Comparison of ENCODE assay signal across 11 cellular contexts in genomic region chr16:71460246-71460645, GRCh38. TPM values are rescaled to one million over a fixed set of nuclear protein-coding genes. Genes with fewer than 3 reads are reported as not detected.
DNase-seq lines count a peak whose midpoint lies in the region; ATAC-seq and TF ChIP-seq lines count a peak whose summit lies in the region.
"Had no signal": no experiment of that assay in that cellular context is flagged by ENCODE, and none has a peak within 500 bp of the region (broad histone marks: within the 10 kb centered on the region; RNA-seq: fewer than 3 reads in every experiment).

No MANE protein-coding gene starts in this region.

- TF ChIP-seq POLR2A in heart left ventricle (IDR thresholded peaks at IDR 0.05): no peak

- no peaks in the 10 kb centered on the region for H3K36me3 ChIP-seq in OCI-LY7 (ENCODE audit: insufficient read depth, low read length)
- H3K36me3 ChIP-seq in heart left ventricle: peaks cover 0 to 15% (median 9%) of the 10 kb centered on the region in 9 donors
- peaks cover 0 to 24% (median 11%) of the 10 kb centered on the region in 9 donors for H3K36me3 ChIP-seq in heart right ventricle

- H3K4me3 ChIP-seq in OCI-LY7 (ENCODE audit: low read depth, low read length, poor library complexity, severe bottlenecking): peak overlapping the region; percentile 98
- no peak overlapping the region for H3K4me3 ChIP-seq in epithelial cell of esophagus (ENCODE audit: low read length)
- no peak overlapping the region for H3K4me3 ChIP-seq in heart left ventricle
- H3K4me3 ChIP-seq in heart right ventricle: no peak overlapping the region

- no TSS peak for BruUV-seq in OCI-LY7 (replicated peaks; lab: Mats Ljungman, UMichigan)

- H3K79me2 ChIP-seq in OCI-LY7 (ENCODE audit: insufficient read depth, low read depth, low read length): peaks cover 24% of the 10 kb centered on the region; the same call in 1 of the 2 replicates

- H3K27ac ChIP-seq in OCI-LY7 (ENCODE audit: low read depth, low read length, poor library complexity, severe bottlenecking) (no peak overlapping the region), heart left ventricle (no peak overlapping the region), heart right ventricle (no peak overlapping the region)

- CTCF ChIA-PET in OCI-LY7 (lab: Charles Lee; ENCODE audit: unreplicated experiment): no interaction called here

- H3K4me2 ChIP-seq in OCI-LY7 (ENCODE audit: low read length): peak overlapping the region; percentile 98

- peaks cover 16% of the 10 kb centered on the region for H3K4me1 ChIP-seq in OCI-LY7 (ENCODE audit: insufficient read depth, low read length, poor library complexity, severe bottlenecking)
- peaks cover 0 to 23% (median 12%) of the 10 kb centered on the region in 12 donors for H3K4me1 ChIP-seq in heart left ventricle
- peaks cover 0 to 28% (median 18%) of the 10 kb centered on the region in 9 donors for H3K4me1 ChIP-seq in heart right ventricle

- intact Hi-C loops in OCI-LY7 (cut with micrococcal nuclease; ENCODE audit: unreplicated experiment): no loop called here
- intact Hi-C loops in heart left ventricle (cut with DNase I): loop anchor here in 1 of 10 donors (2.0 kb wide), 1 partner anchor 25 kb away; no protein-coding TSS in a partner anchor
- intact Hi-C loops in heart right ventricle (cut with DNase I): no loop called here

- H3K27me3 ChIP-seq in heart left ventricle (no peaks in the 10 kb centered on the region), heart right ventricle (no peaks in the 10 kb centered on the region)

- no peak overlapping the region for H2AFZ ChIP-seq in OCI-LY7 (ENCODE audit: low read length)

- no peak for ATAC-seq in heart left ventricle
- ATAC-seq in heart right ventricle: no peak
- no peak for ATAC-seq in GM19023 (IDR thresholded peaks at IDR 0.05; ENCODE audit: unreplicated experiment)
- ATAC-seq: left cardiac atrium had no signal

- WGBS in heart left ventricle, 4 donors: 70 to 79% (median 75%) methylated on average over 4 of the region's 4 CpGs
- 69 to 75% methylated on average over 4 of the region's 4 CpGs for WGBS in heart right ventricle, 2 donors

- TF ChIP-seq CTCF in OCI-LY7 (conservative IDR thresholded peaks at IDR 0.05; ENCODE audit: low read length) (no peak), epithelial cell of esophagus (IDR thresholded peaks at IDR 0.05; ENCODE audit: insufficient read depth, low read depth, low read length, missing control alignments) (no peak), heart left ventricle (IDR thresholded peaks at IDR 0.05) (no peak), heart right ventricle (IDR thresholded peaks at IDR 0.05) (no peak)

- H3K9me2 ChIP-seq in OCI-LY7 (ENCODE audit: insufficient read depth, low read length): no peaks in the 10 kb centered on the region

- no peaks in the 10 kb centered on the region for H4K20me1 ChIP-seq in OCI-LY7 (ENCODE audit: insufficient read depth, low read length)

- H3K9me3 ChIP-seq in OCI-LY7 (ENCODE audit: low read length) (no peaks in the 10 kb centered on the region), heart left ventricle (no peaks in the 10 kb centered on the region), heart right ventricle (no peaks in the 10 kb centered on the region)

- DNase-seq in EH (ENCODE audit: low read depth) (peak; percentile 92), OCI-LY7 (ENCODE audit: low spot score) (no peak), epithelial cell of esophagus (ENCODE audit: low read depth) (peak; percentile 61), non-pigmented ciliary epithelial cell (ENCODE audit: low read depth) (peak; percentile 55), DMS53 (lab: John Stamatoyannopoulos, UW) (no peak), heart left ventricle (no peak), heart right ventricle (no peak)
- DNase-seq: left cardiac atrium, NCI-H187 treated with DMSO at 0.1 percent for 48 hours, SHP77 treated with DMSO at 0.1 percent for 48 hours had no signal

- POLR2A ChIA-PET in OCI-LY7 (lab: Charles Lee): interaction anchor here (0.9 kb wide), 1 partner anchor 27 kb away, joined by 4 read pairs; no protein-coding TSS in a partner anchor

RNA-seq across cellular contexts. Expression of gene ZNF23, which starts 1.8 kb away (rescaled TPM):
- 6.2 and 7.4 TPM in 2 replicates for total RNA-seq in OCI-LY7 (2014; rRNA removed; shearing (Covaris generic))
- total RNA-seq in OCI-LY7 (2022): 11.3 and 11.8 TPM in 2 replicates
- 1 to 10 TPM; 2.7 to 7.4 (median 5.3) TPM for total RNA-seq in heart left ventricle
- 1 to 10 TPM; 4.3 to 4.7 TPM for polyA plus RNA-seq in heart left ventricle
- total RNA-seq in heart right ventricle: 1 to 10 TPM; 4.7 to 6.9 (median 5.8) TPM
- 10 to 100 TPM in 1 of 2 donors, 1 to 10 TPM in 1; 3.7 to 12.4 TPM for polyA plus RNA-seq in heart right ventricle

RNA-seq across cellular contexts. Expression of gene TLE7, which starts 18.4 kb away (rescaled TPM):
- total RNA-seq in OCI-LY7 (2014; rRNA removed; shearing (Covaris generic)): not detected in 2 replicates
- total RNA-seq in OCI-LY7 (2022) (not detected in 2 replicates), heart left ventricle (not detected), heart right ventricle (not detected)
- polyA plus RNA-seq in heart left ventricle (not detected), heart right ventricle (not detected)
- total RNA-seq: left cardiac atrium had no signal

RNA-seq across cellular contexts. Expression of gene ZNF19, which starts 28.9 kb away (rescaled TPM):
- total RNA-seq in OCI-LY7 (2014; rRNA removed; shearing (Covaris generic)): 3.5 and 3.7 TPM in 2 replicates
- total RNA-seq in OCI-LY7 (2022) (3.9 and 5.3 TPM in 2 replicates), heart left ventricle (1 to 10 TPM in 7 of 9 donors, under 1 TPM in 2; 0.40 to 2.7 (median 2.0) TPM), heart right ventricle (1 to 10 TPM in 9 of 10 donors, under 1 TPM in 1; 0.59 to 3.4 (median 1.5) TPM)
- polyA plus RNA-seq in heart left ventricle (under 1 TPM; 0.73 to 0.99 TPM), heart right ventricle (1 to 10 TPM in 1 of 2 donors, under 1 TPM in 1; 0.93 to 2.0 TPM)

Comparison
In these comparisons a context has a peak if more than half of its experiments do, and no peak if none do; other contexts are left out.
1. DNase-seq: peak in EH (single experiment), epithelial cell of esophagus (single experiment) and non-pigmented ciliary epithelial cell (single experiment); none in OCI-LY7 (single experiment), DMS53 (single experiment), heart left ventricle (0 of 5) and heart right ventricle (0 of 2).